ENCODE assay signal across 24 cellular contexts in genomic region chr6:102407886-102408741, GRCh38.
"Had no signal": no experiment of that assay in that cellular context is flagged by ENCODE, and none has a peak within 500 bp of the region (broad histone marks: within the 10 kb centered on the region; RNA-seq: fewer than 3 reads in every experiment).

No MANE protein-coding gene starts in this region.

- H3K27me3 ChIP-seq: dorsolateral prefrontal cortex, esophagus squamous epithelium, heart left ventricle, spleen, tibial artery, upper lobe of left lung, uterus had no signal

- H3K36me3 ChIP-seq: esophagus squamous epithelium, heart left ventricle, spleen, tibial artery, upper lobe of left lung, uterus had no signal

- H3K27ac ChIP-seq: dorsolateral prefrontal cortex, epithelial cell of prostate, esophagus squamous epithelium, heart left ventricle, parathyroid adenoma, psoas muscle, spleen, tibial artery, upper lobe of left lung, uterus had no signal

- DNase-seq: cortex of kidney; dorsolateral prefrontal cortex; effector CD8-positive, alpha-beta T cell; esophagus squamous epithelium; foreskin fibroblast; heart left ventricle; hippocampal formation; kidney glomerular epithelial cell; mammary epithelial cell; naive thymus-derived CD4-positive, alpha-beta T cell; nephron progenitor cell; psoas muscle; retina; spleen; stimulated activated CD4-positive, alpha-beta T cell treated with anti-CD3 and anti-CD28 coated beads, Interleukin-15, amount 100 ng/mL, for 24 hours; stimulated activated CD4-positive, alpha-beta T cell treated with anti-CD3 and anti-CD28 coated beads, Interleukin-1b, Interleukin-23, amount 100 ng/mL, for 48 hours; stimulated activated CD4-positive, alpha-beta T cell treated with anti-CD3 and anti-CD28 coated beads, Interleukin-4, amount 100 ng/mL, for 24 hours; tibial artery; upper lobe of left lung; uterus had no signal

- H3K9me3 ChIP-seq: esophagus squamous epithelium, heart left ventricle, psoas muscle, tibial artery, upper lobe of left lung, uterus had no signal

- ATAC-seq: heart left ventricle; naive thymus-derived CD4-positive, alpha-beta T cell; psoas muscle; sciatic nerve; stimulated activated memory B cell treated with anti-CD40 and anti-IgM and Interleukin-4, amounts not matched to agents 10 μg/mL and 1 μg/mL and 100 μg/mL, for 72 hours had no signal

- H3K4me1 ChIP-seq: esophagus squamous epithelium, heart left ventricle, parathyroid adenoma, psoas muscle, spleen, tibial artery, upper lobe of left lung, uterus had no signal

- H3K4me3 ChIP-seq: dorsolateral prefrontal cortex, esophagus squamous epithelium, heart left ventricle, psoas muscle, spleen, tibial artery, upper lobe of left lung, uterus had no signal
